Comparison of ENCODE assay signal across 20 cellular contexts in the genomic region with DNA sequence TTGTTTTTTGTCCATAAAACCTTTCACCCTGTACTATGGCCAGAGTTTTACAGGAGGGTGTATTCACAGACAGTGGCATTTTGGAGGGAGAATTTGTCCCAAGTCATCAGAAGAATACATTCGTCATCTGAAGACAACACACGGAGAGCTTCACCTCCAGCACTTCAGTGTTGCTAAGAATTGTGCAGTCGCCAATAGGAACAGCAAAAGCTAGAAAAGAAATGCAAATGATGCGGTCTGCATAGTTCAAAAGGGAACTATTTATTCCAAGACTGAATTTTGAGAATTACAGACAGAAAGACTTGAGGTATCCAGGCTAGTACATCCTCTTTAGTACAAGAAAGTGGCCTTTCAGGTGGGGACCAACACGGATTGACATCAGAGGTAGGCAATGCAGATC.
DNase-seq lines count a peak whose midpoint lies in the region; ATAC-seq and TF ChIP-seq lines count a peak whose summit lies in the region.
"Had no signal": no experiment of that assay in that cellular context is flagged by ENCODE, and none has a peak within 500 bp of the region (broad histone marks: within the 10 kb centered on the region; RNA-seq: fewer than 3 reads in every experiment).

No MANE protein-coding gene starts in this region.

- H3K9me3 Mint-ChIP-seq in progenitor cell of endocrine pancreas (ENCODE audit: low read depth), result peaks cover 3% of the 10 kb centered on the region
- no peaks in the 10 kb centered on the region for H3K9me3 Mint-ChIP-seq in activated CD8-positive, alpha-beta memory T cell treated with anti-CD3 and anti-CD28 coated beads, Interleukin-2, amount 10 ng/mL, durations not matched to agents 7 days and 5 days (ENCODE audit: low read depth)
- H3K9me3 Mint-ChIP-seq: CD8-positive, alpha-beta T cell had no signal

- no peaks in the 10 kb centered on the region for H3K36me3 Mint-ChIP-seq in progenitor cell of endocrine pancreas (ENCODE audit: insufficient read depth)
- no peaks in the 10 kb centered on the region for H3K36me3 Mint-ChIP-seq in activated CD8-positive, alpha-beta memory T cell treated with anti-CD3 and anti-CD28 coated beads, Interleukin-2, amount 10 ng/mL, durations not matched to agents 7 days and 5 days
- H3K36me3 Mint-ChIP-seq: CD8-positive, alpha-beta T cell; IgD-negative memory B cell had no signal

- no peaks in the 10 kb centered on the region for H3K79me2 ChIP-seq in OCI-LY3 (ENCODE audit: low read length)

- H2AFZ ChIP-seq in OCI-LY3 (ENCODE audit: low read depth, low read length), result no peak overlapping the region

- H3K4me3 Mint-ChIP-seq in progenitor cell of endocrine pancreas (ENCODE audit: low read depth), result no peak overlapping the region
- H3K4me3 Mint-ChIP-seq in activated CD8-positive, alpha-beta memory T cell treated with anti-CD3 and anti-CD28 coated beads, Interleukin-2, amount 10 ng/mL, durations not matched to agents 7 days and 5 days, result no peak overlapping the region
- H3K4me3 Mint-ChIP-seq: B cell; CD8-positive, alpha-beta T cell; H9; IgD-negative memory B cell had no signal

- no peak overlapping the region for H3K9ac ChIP-seq in OCI-LY3 (ENCODE audit: low read length)
- H3K9ac ChIP-seq: BLaER1 treated with 17β-estradiol and CSF1 and Interleukin-3, amounts not matched to agents 10 nM and 100 nM had no signal

- H3K4me2 ChIP-seq in OCI-LY3 (ENCODE audit: low read length), result peak overlapping the region; percentile 61
- H3K4me2 ChIP-seq: BLaER1 treated with 17β-estradiol and CSF1 and Interleukin-3, amounts not matched to agents 10 nM and 100 nM had no signal

- DNase-seq in progenitor cell of endocrine pancreas (ENCODE audit: low spot score, unreplicated experiment) (no peak), activated T-cell treated with anti-CD3 and anti-CD28 coated beads for 4 hours (no peak), mucosa of descending colon (no peak)
- no peak for DNase-seq in activated CD8-positive, alpha-beta memory T cell treated with anti-CD3 and anti-CD28 coated beads, Interleukin-2, amount 10 ng/mL, durations not matched to agents 7 days and 5 days
- DNase-seq: CD8-positive, alpha-beta T cell; COR-L47; DMS 273 treated with DMSO at 0.1 percent for 48 hours; DMS53; DND-41; EL; H9; KBM-7 had no signal

- CTCF ChIA-PET in activated CD8-positive, alpha-beta memory T cell treated with anti-CD3 and anti-CD28 coated beads, Interleukin-2, amount 10 ng/mL, durations not matched to agents 7 days and 5 days (lab: Charles Lee), result no interaction called here

- H3K27me3 Mint-ChIP-seq in progenitor cell of endocrine pancreas, result peaks cover 3% of the 10 kb centered on the region
- no peaks in the 10 kb centered on the region for H3K27me3 Mint-ChIP-seq in activated CD8-positive, alpha-beta memory T cell treated with anti-CD3 and anti-CD28 coated beads, Interleukin-2, amount 10 ng/mL, durations not matched to agents 7 days and 5 days
- H3K27me3 Mint-ChIP-seq: B cell, IgD-negative memory B cell had no signal

- H3K4me1 ChIP-seq in OCI-LY3 (ENCODE audit: low read length) (peaks cover 20% of the 10 kb centered on the region), mucosa of descending colon (ENCODE audit: low read depth) (no peaks in the 10 kb centered on the region)
- H3K4me1 ChIP-seq: BLaER1 treated with 17β-estradiol and CSF1 and Interleukin-3, amounts not matched to agents 10 nM and 100 nM had no signal

- H3K27me3 ChIP-seq in OCI-LY3 (ENCODE audit: low read depth, low read length), result peaks cover 15% of the 10 kb centered on the region; the same call in 1 of the 2 replicates
- H3K27me3 ChIP-seq: BLaER1 treated with 17β-estradiol and CSF1 and Interleukin-3, amounts not matched to agents 10 nM and 100 nM had no signal

- H3K27ac ChIP-seq in OCI-LY3 (ENCODE audit: low read length), result no peak overlapping the region
- H3K27ac ChIP-seq: BLaER1 treated with 17β-estradiol and CSF1 and Interleukin-3, amounts not matched to agents 10 nM and 100 nM had no signal

- H4K20me1 ChIP-seq in OCI-LY3 (ENCODE audit: insufficient read depth, low read length), result 0 out of 2 replicates have a peak, but pooled peaks cover 3% of the 10 kb centered on the region
- H4K20me1 ChIP-seq: BLaER1 treated with 17β-estradiol and CSF1 and Interleukin-3, amounts not matched to agents 10 nM and 100 nM had no signal

- peak overlapping the region; percentile 0 for H3K27ac Mint-ChIP-seq in progenitor cell of endocrine pancreas
- H3K27ac Mint-ChIP-seq in activated CD8-positive, alpha-beta memory T cell treated with anti-CD3 and anti-CD28 coated beads, Interleukin-2, amount 10 ng/mL, durations not matched to agents 7 days and 5 days, result no peak overlapping the region
- H3K27ac Mint-ChIP-seq: B cell; CD8-positive, alpha-beta T cell; H9; IgD-negative memory B cell had no signal

- H3K9me3 ChIP-seq in OCI-LY3 (ENCODE audit: insufficient read depth, low read length) (no peaks in the 10 kb centered on the region), mucosa of descending colon (no peaks in the 10 kb centered on the region)

- TF ChIP-seq CTCF in OCI-LY3 (IDR thresholded peaks at IDR 0.05; ENCODE audit: low read depth, low read length) (no peak), progenitor cell of endocrine pancreas (IDR thresholded peaks at IDR 0.05; ENCODE audit: unreplicated experiment) (no peak), mucosa of descending colon (IDR thresholded peaks at IDR 0.05) (no peak)

- ATAC-seq in GM19351 (IDR thresholded peaks at IDR 0.05; ENCODE audit: unreplicated experiment) (peak; percentile 74), HG02870 (IDR thresholded peaks at IDR 0.05; ENCODE audit: unreplicated experiment) (peak; percentile 83), mucosa of descending colon (no peak)
- ATAC-seq in activated CD8-positive, alpha-beta memory T cell treated with anti-CD3 and anti-CD28 coated beads, Interleukin-2, amount 10 ng/mL, durations not matched to agents 7 days and 5 days, result no peak
- ATAC-seq: CD8-positive, alpha-beta T cell; GM12878; HepG2 had no signal

- H3K36me3 ChIP-seq in OCI-LY3 (replicated peaks; ENCODE audit: low read depth, low read length), result no peaks in the 10 kb centered on the region
- no peaks in the 10 kb centered on the region for H3K36me3 ChIP-seq in mucosa of descending colon (ENCODE audit: low read depth)
- H3K36me3 ChIP-seq: BLaER1 treated with 17β-estradiol and CSF1 and Interleukin-3, amounts not matched to agents 10 nM and 100 nM had no signal

- no peaks in the 10 kb centered on the region for H3K4me1 Mint-ChIP-seq in progenitor cell of endocrine pancreas (ENCODE audit: low read depth)
- peaks cover 3% of the 10 kb centered on the region for H3K4me1 Mint-ChIP-seq in activated CD8-positive, alpha-beta memory T cell treated with anti-CD3 and anti-CD28 coated beads, Interleukin-2, amount 10 ng/mL, durations not matched to agents 7 days and 5 days
- H3K4me1 Mint-ChIP-seq: B cell had no signal

- H3K4me3 ChIP-seq in OCI-LY3 (ENCODE audit: low read length) (peak overlapping the region; percentile 39; the same call in 1 of the 2 replicates), mucosa of descending colon (no peak overlapping the region)
- H3K4me3 ChIP-seq: BLaER1 treated with 17β-estradiol and CSF1 and Interleukin-3, amounts not matched to agents 10 nM and 100 nM; GM12878 had no signal

- intact Hi-C loops in mucosa of descending colon (cut with DNase I, micrococcal nuclease), result no loop called here

Comparison
In these comparisons a context has a peak if more than half of its experiments do, and no peak if none do; other contexts are left out.
1. ATAC-seq: peak in GM19351 (single experiment) and HG02870 (single experiment); none in mucosa of descending colon (single experiment) and activated CD8-positive, alpha-beta memory T cell treated with anti-CD3 and anti-CD28 coated beads, Interleukin-2, amount 10 ng/mL, durations not matched to agents 7 days and 5 days (single experiment).